Comparison of ENCODE assay signal across 14 cellular contexts in genomic region chr5:81525690-81526089, GRCh38.
DNase-seq lines count a peak whose midpoint lies in the region; ATAC-seq and TF ChIP-seq lines count a peak whose summit lies in the region.
"Had no signal": no experiment of that assay in that cellular context is flagged by ENCODE, and none has a peak within 500 bp of the region (broad histone marks: within the 10 kb centered on the region; RNA-seq: fewer than 3 reads in every experiment).

No MANE protein-coding gene starts in this region.

- peaks cover 4% of the 10 kb centered on the region for H3K4me1 ChIP-seq in right cardiac atrium (ENCODE audit: control insufficient read depth, insufficient read depth, low read length)
- H3K4me1 ChIP-seq: A549 had no signal

- no peaks in the 10 kb centered on the region for H3K27me3 ChIP-seq in right cardiac atrium (ENCODE audit: control insufficient read depth, insufficient read depth)
- H3K27me3 ChIP-seq: neural progenitor cell had no signal

- no peaks in the 10 kb centered on the region for H3K9me3 ChIP-seq in right cardiac atrium (ENCODE audit: control insufficient read depth, low read length)
- H3K9me3 ChIP-seq: A549 had no signal

- H3K27ac ChIP-seq in right cardiac atrium (ENCODE audit: low read length), result no peak overlapping the region
- H3K27ac ChIP-seq: A549 had no signal

- in situ Hi-C loops in astrocyte of the spinal cord (cut with HindIII; ENCODE audit: low sequenced_read_pairs), result no loop called here

- TF ChIP-seq CTCF in astrocyte of the spinal cord (IDR thresholded peaks at IDR 0.05; ENCODE audit: low read depth, low read length), result no peak
- TF ChIP-seq CTCF in nephron progenitor cell (IDR thresholded peaks at IDR 0.05), result no peak

- peaks cover 13% of the 10 kb centered on the region for H3K4me1 Mint-ChIP-seq in T-helper 2 cell treated with Interferon-gamma antibody and Interleukin-4, amounts not matched to agents 5 μg/mL and 100 μg/mL, for 36 hours (ENCODE audit: low read depth)
- H3K4me1 Mint-ChIP-seq in nephron progenitor cell, result peaks cover 4% of the 10 kb centered on the region

- peaks cover 10% of the 10 kb centered on the region for H3K36me3 Mint-ChIP-seq in T-helper 2 cell treated with Interferon-gamma antibody and Interleukin-4, amounts not matched to agents 5 μg/mL and 100 μg/mL, for 36 hours (ENCODE audit: low read depth)
- H3K36me3 Mint-ChIP-seq in nephron progenitor cell (ENCODE audit: low read depth), result no peaks in the 10 kb centered on the region
- H3K36me3 Mint-ChIP-seq: neural progenitor cell had no signal

- WGBS in right cardiac atrium, result 38% methylated on average over 2 of the region's 2 CpGs

- H3K27ac Mint-ChIP-seq in T-helper 2 cell treated with Interferon-gamma antibody and Interleukin-4, amounts not matched to agents 5 μg/mL and 100 μg/mL, for 36 hours, result peak overlapping the region; percentile 55
- peak overlapping the region; percentile 36 for H3K27ac Mint-ChIP-seq in nephron progenitor cell
- H3K27ac Mint-ChIP-seq: neural progenitor cell had no signal

- H3K27me3 Mint-ChIP-seq in T-helper 2 cell treated with Interferon-gamma antibody and Interleukin-4, amounts not matched to agents 5 μg/mL and 100 μg/mL, for 36 hours (ENCODE audit: low read depth), result no peaks in the 10 kb centered on the region
- no peaks in the 10 kb centered on the region for H3K27me3 Mint-ChIP-seq in nephron progenitor cell (ENCODE audit: low read depth, poor library complexity)

- H3K9me3 Mint-ChIP-seq in T-helper 2 cell treated with Interferon-gamma antibody and Interleukin-4, amounts not matched to agents 5 μg/mL and 100 μg/mL, for 36 hours, result no peaks in the 10 kb centered on the region
- no peaks in the 10 kb centered on the region for H3K9me3 Mint-ChIP-seq in nephron progenitor cell
- H3K9me3 Mint-ChIP-seq: neural progenitor cell had no signal

- no peak for DNase-seq in T-helper 2 cell treated with Interferon-gamma antibody and Interleukin-4, amounts not matched to agents 5 μg/mL and 100 μg/mL, for 36 hours (ENCODE audit: low spot score)
- DNase-seq in T-helper 2 cell (no peak), LHCN-M2 (ENCODE audit: low read depth) (peak; percentile 62), astrocyte of the spinal cord (ENCODE audit: low read depth, low spot score) (peak; percentile 53), nephron progenitor cell (no peak), right cardiac atrium (no peak), kidney tubule cell (ENCODE audit: low spot score) (no peak)
- DNase-seq: DMS53, glutamatergic neuron, NCI-H446, RPMI8226 had no signal

- H3K4me3 ChIP-seq in astrocyte of the spinal cord (ENCODE audit: low read depth, low read length) (no peak overlapping the region), right cardiac atrium (ENCODE audit: low read length) (no peak overlapping the region)
- H3K4me3 ChIP-seq: A549, neural progenitor cell had no signal

- ATAC-seq in right cardiac atrium, result no peak
- ATAC-seq in GM21360 (IDR thresholded peaks at IDR 0.05; ENCODE audit: unreplicated experiment), result no peak
- ATAC-seq: A549 had no signal

- H3K4me3 Mint-ChIP-seq in T-helper 2 cell treated with Interferon-gamma antibody and Interleukin-4, amounts not matched to agents 5 μg/mL and 100 μg/mL, for 36 hours, result peak overlapping the region; percentile 2
- no peak overlapping the region for H3K4me3 Mint-ChIP-seq in nephron progenitor cell
- H3K4me3 Mint-ChIP-seq: neural progenitor cell had no signal

- intact Hi-C loops in right cardiac atrium (cut with DNase I), result no loop called here

Comparison
In these comparisons a context has a peak if more than half of its experiments do, and no peak if none do; other contexts are left out.
1. DNase-seq: peak in LHCN-M2 (single experiment) and astrocyte of the spinal cord (single experiment); none in T-helper 2 cell treated with Interferon-gamma antibody and Interleukin-4, amounts not matched to agents 5 μg/mL and 100 μg/mL, for 36 hours (single experiment), T-helper 2 cell (0 of 5), nephron progenitor cell (single experiment), right cardiac atrium (0 of 3) and kidney tubule cell (single experiment).